In genomic region chrX:38561951-38562719, GRCh38 we compare ENCODE assay signal across 8 cellular contexts. TPM values are rescaled to one million over a fixed set of nuclear protein-coding genes. Genes with fewer than 3 reads are reported as not detected.
DNase-seq lines count a peak whose midpoint lies in the region; FAIRE-seq and TF ChIP-seq lines count a peak whose summit lies in the region.

No MANE protein-coding gene starts in this region.

- no peaks in the 10 kb centered on the region for H3K27me3 ChIP-seq in muscle layer of duodenum (ENCODE audit: low read depth, low read length)

- H3K4me3 ChIP-seq in epithelial cell of esophagus (ENCODE audit: low read length) (peak overlapping the region; percentile 56), muscle layer of duodenum (ENCODE audit: low read depth in 1 of 2, low read length in 2 of 2) (peak overlapping the region; percentile 60 to 68)

- H3K4me1 Mint-ChIP-seq in activated CD4-positive, alpha-beta memory T cell treated with anti-CD3 and anti-CD28 coated beads for 36 hours (ENCODE audit: low read depth) = peaks cover 2% of the 10 kb centered on the region
- peaks cover 4% of the 10 kb centered on the region for H3K4me1 Mint-ChIP-seq in type B pancreatic cell (ENCODE audit: unreplicated experiment)

- no peaks in the 10 kb centered on the region for H3K36me3 ChIP-seq in muscle layer of duodenum (ENCODE audit: control insufficient read depth in 1 of 2, insufficient read depth in 2 of 2, low read length in 2 of 2)

- peaks cover 0 to 9% of the 10 kb centered on the region in 2 donors for H3K4me1 ChIP-seq in muscle layer of duodenum (ENCODE audit: control insufficient read depth in 1 of 2, insufficient read depth in 2 of 2, low read length in 2 of 2)

- peak overlapping the region; percentile 78 for H3K4me3 Mint-ChIP-seq in activated CD4-positive, alpha-beta memory T cell treated with anti-CD3 and anti-CD28 coated beads for 36 hours
- peak overlapping the region; percentile 94 for H3K4me3 Mint-ChIP-seq in type B pancreatic cell

- no peaks in the 10 kb centered on the region for H3K9me3 ChIP-seq in muscle layer of duodenum (ENCODE audit: control insufficient read depth in 1 of 2, low read length in 2 of 2)

- no peaks in the 10 kb centered on the region for H3K27me3 Mint-ChIP-seq in activated CD4-positive, alpha-beta memory T cell treated with anti-CD3 and anti-CD28 coated beads for 36 hours
- H3K27me3 Mint-ChIP-seq in type B pancreatic cell = peaks cover 5% of the 10 kb centered on the region

- TF ChIP-seq CTCF in epithelial cell of esophagus (IDR thresholded peaks at IDR 0.05; ENCODE audit: insufficient read depth, low read depth, low read length, missing control alignments) (no peak), type B pancreatic cell (conservative IDR thresholded peaks at IDR 0.05) (peak; percentile 25)

- peak; percentile 2 for DNase-seq in stimulated activated CD4-positive, alpha-beta T cell treated with anti-CD3 and anti-CD28 coated beads, Interleukin-12 subunit alpha, Interleukin-12 subunit beta, amount 100 ng/mL, for 4 hours
- no peak for DNase-seq in stimulated activated CD4-positive, alpha-beta T cell treated with anti-CD3 and anti-CD28 coated beads, Interleukin-2, amount 100 ng/mL, for 48 hours
- DNase-seq in activated CD4-positive, alpha-beta memory T cell treated with anti-CD3 and anti-CD28 coated beads for 36 hours = peak; percentile 9
- no peak for DNase-seq in epithelial cell of esophagus (ENCODE audit: low read depth)
- DNase-seq in type B pancreatic cell (ENCODE audit: extremely low spot score, unreplicated experiment) = peak; percentile 66
- no peak for DNase-seq in RCC 7860 (ENCODE audit: low spot score)
- no peak for DNase-seq in A172 (ENCODE audit: low spot score)

- POLR2A ChIA-PET in activated CD4-positive, alpha-beta memory T cell treated with anti-CD3 and anti-CD28 coated beads for 36 hours (lab: Charles Lee) = no interaction called here

- no peak overlapping the region for H3K27ac Mint-ChIP-seq in activated CD4-positive, alpha-beta memory T cell treated with anti-CD3 and anti-CD28 coated beads for 36 hours
- H3K27ac Mint-ChIP-seq in type B pancreatic cell = peak overlapping the region; percentile 51

- no peaks in the 10 kb centered on the region for H3K9me3 Mint-ChIP-seq in activated CD4-positive, alpha-beta memory T cell treated with anti-CD3 and anti-CD28 coated beads for 36 hours
- H3K9me3 Mint-ChIP-seq in type B pancreatic cell = no peaks in the 10 kb centered on the region

- intact Hi-C loops in activated CD4-positive, alpha-beta memory T cell treated with anti-CD3 and anti-CD28 coated beads for 36 hours (cut with micrococcal nuclease) = no loop called here

- CTCF ChIA-PET in activated CD4-positive, alpha-beta memory T cell treated with anti-CD3 and anti-CD28 coated beads for 36 hours (lab: Charles Lee) = interaction anchor here (1.6 kb wide), 1 partner anchor 14 kb away, joined by 4 read pairs; no protein-coding TSS in a partner anchor

- FAIRE-seq in RCC 7860 (lab: Jason Lieb, UNC) = no peak

- H3K27ac ChIP-seq in muscle layer of duodenum (ENCODE audit: low read length) = no peak overlapping the region

- H3K36me3 Mint-ChIP-seq in activated CD4-positive, alpha-beta memory T cell treated with anti-CD3 and anti-CD28 coated beads for 36 hours = no peaks in the 10 kb centered on the region
- H3K36me3 Mint-ChIP-seq in type B pancreatic cell = no peaks in the 10 kb centered on the region

RNA-seq across cellular contexts. Expression of gene TSPAN7, which starts 0.8 kb away (rescaled TPM):
- total RNA-seq in activated CD4-positive, alpha-beta memory T cell treated with anti-CD3 and anti-CD28 coated beads for 36 hours = under 1 TPM; 0.69 to 0.73 TPM
- 21.8 and 33.6 TPM in 2 replicates for total RNA-seq in type B pancreatic cell (ENCODE audit: low replicate concordance)
- total RNA-seq in A172 (2014; rRNA removed; shearing (Covaris generic)) = 1.1 TPM in 1 of 2 replicates, not detected in the other

Comparison
In these comparisons a context has a peak if more than half of its experiments do, and no peak if none do; other contexts are left out.
1. DNase-seq: peak in stimulated activated CD4-positive, alpha-beta T cell treated with anti-CD3 and anti-CD28 coated beads, Interleukin-12 subunit alpha, Interleukin-12 subunit beta, amount 100 ng/mL, for 4 hours (single experiment), activated CD4-positive, alpha-beta memory T cell treated with anti-CD3 and anti-CD28 coated beads for 36 hours (single experiment) and type B pancreatic cell (single experiment); none in stimulated activated CD4-positive, alpha-beta T cell treated with anti-CD3 and anti-CD28 coated beads, Interleukin-2, amount 100 ng/mL, for 48 hours (0 of 2), epithelial cell of esophagus (single experiment), RCC 7860 (single experiment) and A172 (single experiment).
2. RNA of gene TSPAN7, which starts 0.8 kb away (total RNA-seq): 21.8 to 33.6 TPM in type B pancreatic cell; 0.69 to 0.73 TPM in activated CD4-positive, alpha-beta memory T cell treated with anti-CD3 and anti-CD28 coated beads for 36 hours and 1.1 TPM in A172; every median in the first group is over 10 times any median in the second.